Comparison of ENCODE assay signal across 13 cellular contexts in the genomic region with DNA sequence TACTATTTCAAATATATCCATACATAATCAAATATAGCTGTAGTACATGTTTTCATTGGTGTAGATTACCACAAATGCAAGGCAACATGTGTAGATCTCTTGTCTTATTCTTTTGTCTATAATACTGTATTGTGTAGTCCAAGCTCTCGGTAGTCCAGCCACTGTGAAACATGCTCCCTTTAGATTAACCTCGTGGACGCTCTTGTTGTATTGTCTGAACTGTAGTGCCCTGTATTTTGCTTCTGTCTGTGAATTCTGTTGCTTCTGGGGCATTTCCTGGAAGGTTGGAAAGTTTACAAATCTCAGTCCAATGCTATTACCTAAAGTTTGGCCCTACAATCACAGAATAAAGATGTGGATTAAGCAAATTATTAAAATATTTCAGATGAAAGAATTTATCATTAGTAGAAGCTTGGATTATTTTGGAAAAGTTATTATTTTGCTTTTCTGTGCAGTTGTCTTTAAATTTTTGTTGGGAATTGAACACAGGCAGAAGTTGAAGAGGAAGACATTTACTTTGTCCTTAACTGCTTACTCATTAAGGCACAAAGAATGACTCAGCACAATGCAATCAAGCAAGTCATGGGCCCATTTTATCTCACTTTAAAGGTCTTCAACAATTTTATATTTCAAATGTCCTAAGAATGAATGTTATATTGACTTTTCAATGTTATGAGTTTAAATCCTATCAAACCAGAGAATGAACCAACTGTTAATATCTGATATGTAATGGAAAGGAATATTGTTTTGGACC.
DNase-seq lines count a peak whose midpoint lies in the region; ATAC-seq, FAIRE-seq and TF ChIP-seq lines count a peak whose summit lies in the region.
"Had no signal": no experiment of that assay in that cellular context is flagged by ENCODE, and none has a peak within 500 bp of the region (broad histone marks: within the 10 kb centered on the region; RNA-seq: fewer than 3 reads in every experiment).

No MANE protein-coding gene starts in this region.

- no peak overlapping the region for H4K8ac ChIP-seq in mesenchymal stem cell (ENCODE audit: low read length)

- TF ChIP-seq RAD21 in K562 (CRISPR knock-in tag; conservative IDR thresholded peaks at IDR 0.05 in 1 of 2, IDR thresholded peaks at IDR 0.05 in 1 of 2): no peak

- no peak overlapping the region for H2AK5ac ChIP-seq in mesenchymal stem cell (ENCODE audit: low read length, severe bottlenecking)

- H4K91ac ChIP-seq in mesenchymal stem cell (ENCODE audit: low read length): no peak overlapping the region

- H3K79me1 ChIP-seq in mesenchymal stem cell (replicated peaks; ENCODE audit: low read length, poor library complexity, severe bottlenecking): no peaks in the 10 kb centered on the region

- peak overlapping the region; percentile 96 for H3K27ac ChIP-seq in K562 (ENCODE audit: extremely low read depth, low read depth, low read length)
- peak overlapping the region; percentile 61 for H3K27ac ChIP-seq in mesenchymal stem cell (ENCODE audit: low read length, poor library complexity, severe bottlenecking)

- CTCF ChIA-PET in K562 (lab: Yijun Ruan, JAX; ENCODE audit: low intra/inter-chr PET ratio): no interaction called here

- POLR2A ChIA-PET in K562 (lab: Yijun Ruan, JAX): interaction anchor here (0.7 to 1.4 kb wide), 2 partner anchors 9 to 11 kb away, joined by 3 read pairs; no protein-coding TSS in a partner anchor

- H3K9me3 ChIP-seq in K562 (replicated peaks; ENCODE audit: control insufficient read depth, insufficient read depth, low read depth, low read length) (no peaks in the 10 kb centered on the region), mesenchymal stem cell (ENCODE audit: control insufficient read depth, low read length) (no peaks in the 10 kb centered on the region)

- no peak overlapping the region for H3K23ac ChIP-seq in mesenchymal stem cell (ENCODE audit: low read length in 2 of 2)

- H3K9ac ChIP-seq in K562 (ENCODE audit: insufficient read depth in 1 of 2, low read depth in 2 of 2, low read length in 2 of 2) (peak overlapping the region in 1 of 2 experiments; percentile 44; a peak in 2 of 4 replicates), mesenchymal stem cell (ENCODE audit: low read length) (no peak overlapping the region)

- H3K36me3 ChIP-seq in K562 (ENCODE audit: control insufficient read depth, insufficient read depth, low read length) (peaks cover 2% of the 10 kb centered on the region; the same call in 1 of the 3 replicates), mesenchymal stem cell (ENCODE audit: control insufficient read depth in 1 of 2, insufficient read depth in 2 of 2, low read depth in 1 of 2, low read length in 2 of 2) (no peaks in the 10 kb centered on the region)

- H3K4me2 ChIP-seq in K562 (ENCODE audit: insufficient read depth, low read length) (no peak overlapping the region), mesenchymal stem cell (ENCODE audit: low read length, poor library complexity, severe bottlenecking) (no peak overlapping the region)

- BruUV-seq in K562 (replicated peaks; lab: Mats Ljungman, UMichigan): no TSS peak

- H3K14ac ChIP-seq in mesenchymal stem cell (ENCODE audit: low read length in 2 of 2): no peak overlapping the region

- no peak overlapping the region for H2BK5ac ChIP-seq in mesenchymal stem cell (ENCODE audit: low read depth, low read length, poor library complexity, severe bottlenecking)

- H4K20me1 ChIP-seq in K562 (replicated peaks; ENCODE audit: control insufficient read depth, insufficient read depth, low read length): no peaks in the 10 kb centered on the region

- peak; percentile 90 for FAIRE-seq in K562 (lab: Jason Lieb, UNC)

- H3K79me2 ChIP-seq in K562 (ENCODE audit: control insufficient read depth, insufficient read depth, low read length): no peaks in the 10 kb centered on the region

- TF ChIP-seq POLR2A in K562 (conservative IDR thresholded peaks at IDR 0.05): no peak

- H2AFZ ChIP-seq in K562 (ENCODE audit: low read depth, low read length): peak overlapping the region; percentile 74
- no peak overlapping the region for H2AFZ ChIP-seq in mesenchymal stem cell (ENCODE audit: low read depth, low read length)

- TF ChIP-seq EP300 in K562 (IDR thresholded peaks at IDR 0.05; ENCODE audit: low read length): peak; percentile 65

- ATAC-seq in HG03378 (IDR thresholded peaks at IDR 0.05; ENCODE audit: unreplicated experiment) (peak; percentile 51), K562 (peak; percentile 92)
- ATAC-seq: activated CD8-positive, alpha-beta T cell treated with anti-CD3 and anti-CD28 coated beads for 36 hours had no signal

- H3K27me3 ChIP-seq in K562 (ENCODE audit: control insufficient read depth in 2 of 2, insufficient read depth in 2 of 2, low read length in 2 of 2): no peaks in the 10 kb centered on the region
- H3K27me3 ChIP-seq in mesenchymal stem cell (ENCODE audit: control insufficient read depth in 1 of 2, insufficient read depth in 1 of 2, low read length in 2 of 2): no peaks in the 10 kb centered on the region

- H3K4me3 ChIP-seq in K562 (no peak overlapping the region), mesenchymal stem cell (ENCODE audit: insufficient read depth in 1 of 2, low read depth in 1 of 2, low read length in 2 of 2) (no peak overlapping the region)

- no peak for TF ChIP-seq CTCF in K562 (IDR thresholded peaks at IDR 0.05 in 2 of 3, conservative IDR thresholded peaks at IDR 0.05 in 1 of 3; ENCODE audit: insufficient read depth in 2 of 3, low read depth in 1 of 3, low read length in 3 of 3)

- WGBS in K562 (ENCODE audit: insufficient coverage, low coverage, missing lambda C conversion rate): 23% methylated on average over 3 of the region's 3 CpGs
- 87% methylated on average over 3 of the region's 3 CpGs for WGBS in mesenchymal stem cell

- no peak overlapping the region for H3K4ac ChIP-seq in mesenchymal stem cell (ENCODE audit: low read depth in 1 of 2, low read length in 2 of 2)

- H2BK15ac ChIP-seq in mesenchymal stem cell (ENCODE audit: low read depth, poor library complexity, severe bottlenecking): no peak overlapping the region

- H3K9me1 ChIP-seq in K562 (ENCODE audit: control insufficient read depth, insufficient read depth, low read length): no peaks in the 10 kb centered on the region

- H3K4me1 ChIP-seq in K562 (replicated peaks in 1 of 2; ENCODE audit: control insufficient read depth in 2 of 2, insufficient read depth in 2 of 2, low read length in 2 of 2) (peaks cover 0 to 12% of the 10 kb centered on the region in 2 experiments; a peak in 2 of 5 replicates), mesenchymal stem cell (ENCODE audit: control insufficient read depth, insufficient read depth, low read depth, low read length) (no peaks in the 10 kb centered on the region)

- H2BK120ac ChIP-seq in mesenchymal stem cell (ENCODE audit: low read depth, low read length): no peak overlapping the region

- DNase-seq in EH (ENCODE audit: low read depth): peak; percentile 61
- peak; percentile 17 to 73 (median 30) for DNase-seq in K562 (ENCODE audit: extremely low read depth in 1 of 4, low spot score in 3 of 4)
- DNase-seq in mesenchymal stem cell: peak; percentile 45
- no peak for DNase-seq in activated CD4-positive, alpha-beta T cell treated with anti-CD3 and anti-CD28 coated beads for 1 hour
- no peak for DNase-seq in stimulated activated CD4-positive, alpha-beta T cell treated with anti-CD3 and anti-CD28 coated beads, Interleukin-2, amount 100 ng/mL, for 24 hours
- DNase-seq in iPS-NIHi7 (ENCODE audit: extremely low spot score): no peak
- no peak for DNase-seq in midbrain (lab: John Stamatoyannopoulos, UW)
- DNase-seq: activated CD8-positive, alpha-beta T cell treated with anti-CD3 and anti-CD28 coated beads for 36 hours; activated naive CD4-positive, alpha-beta T cell treated with anti-CD3 and anti-CD28 coated beads for 36 hours; CD8-positive, alpha-beta memory T cell; NCI-H1092 treated with DMSO at 0.1 percent for 48 hours; stimulated activated CD4-positive, alpha-beta T cell treated with anti-CD3 and anti-CD28 coated beads, Interleukin-15, amount 100 ng/mL, for 24 hours had no signal

- intact Hi-C loops in K562 (cut with micrococcal nuclease): no loop called here

- in situ Hi-C loops in K562 (cut with MboI): no loop called here

- no peak overlapping the region for H3K18ac ChIP-seq in mesenchymal stem cell (ENCODE audit: low read depth in 1 of 2, low read length in 2 of 2)

- peak overlapping the region in 1 of 2 experiments; percentile 54 for H2BK12ac ChIP-seq in mesenchymal stem cell (ENCODE audit: low read length in 2 of 2)

TF ChIP-seq in K562, 482 proteins besides CTCF, POLR2A, EP300 and RAD21 (continues in another document):
- peak; percentile 98 for TF ChIP-seq NFE2L1 (tag; IDR thresholded peaks at IDR 0.05; ENCODE audit: borderline replicate concordance, low read depth)
- 0 out of 2 replicates have a peak, but pooled peaks have one; percentile 15 for TF ChIP-seq L3MBTL2 (IDR thresholded peaks at IDR 0.05)
- TF ChIP-seq, protein P1, sequence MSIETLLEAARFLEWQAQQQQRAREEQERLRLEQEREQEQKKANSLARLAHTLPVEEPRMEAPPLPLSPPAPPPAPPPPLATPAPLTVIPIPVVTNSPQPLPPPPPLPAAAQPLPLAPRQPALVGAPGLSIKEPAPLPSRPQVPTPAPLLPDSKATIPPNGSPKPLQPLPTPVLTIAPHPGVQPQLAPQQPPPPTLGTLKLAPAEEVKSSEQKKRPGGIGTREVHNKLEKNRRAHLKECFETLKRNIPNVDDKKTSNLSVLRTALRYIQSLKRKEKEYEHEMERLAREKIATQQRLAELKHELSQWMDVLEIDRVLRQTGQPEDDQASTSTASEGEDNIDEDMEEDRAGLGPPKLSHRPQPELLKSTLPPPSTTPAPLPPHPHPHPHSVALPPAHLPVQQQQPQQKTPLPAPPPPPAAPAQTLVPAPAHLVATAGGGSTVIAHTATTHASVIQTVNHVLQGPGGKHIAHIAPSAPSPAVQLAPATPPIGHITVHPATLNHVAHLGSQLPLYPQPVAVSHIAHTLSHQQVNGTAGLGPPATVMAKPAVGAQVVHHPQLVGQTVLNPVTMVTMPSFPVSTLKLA (conservative IDR thresholded peaks at IDR 0.05): 0 out of 4 replicates have a peak, but pooled peaks have one; percentile 14 to 34
- TF ChIP-seq LCOR (CRISPR knock-in tag; IDR thresholded peaks at IDR 0.05): no peak
- TF ChIP-seq TCF7L2 (IDR thresholded peaks at IDR 0.05; ENCODE audit: low read depth, low read length): no peak
- TF ChIP-seq HNRNPH1 (optimal IDR thresholded peaks at IDR 0.05; ENCODE audit: low read depth, low read length): no peak
- TF ChIP-seq MCM7 (IDR thresholded peaks at IDR 0.05): no peak
- TF ChIP-seq NFE2 (IDR thresholded peaks at IDR 0.05; ENCODE audit: low read depth): peak; percentile 98
- peak; percentile 82 for TF ChIP-seq SMARCA4 (IDR thresholded peaks at IDR 0.05)
- no peak for TF ChIP-seq GATA2 (CRISPR knock-in tag; IDR thresholded peaks at IDR 0.05)
- TF ChIP-seq MAFF (IDR thresholded peaks at IDR 0.05; ENCODE audit: low read length): peak; percentile 99
- TF ChIP-seq FOS (IDR thresholded peaks at IDR 0.05; ENCODE audit: extremely low read depth, insufficient read length): no peak

Comparison
In these comparisons a context has a peak if more than half of its experiments do, and no peak if none do; other contexts are left out.
1. DNase-seq: peak in EH (single experiment), K562 (4 of 4) and mesenchymal stem cell (single experiment); none in activated CD4-positive, alpha-beta T cell treated with anti-CD3 and anti-CD28 coated beads for 1 hour (single experiment), stimulated activated CD4-positive, alpha-beta T cell treated with anti-CD3 and anti-CD28 coated beads, Interleukin-2, amount 100 ng/mL, for 24 hours (0 of 2), iPS-NIHi7 (single experiment) and midbrain (single experiment).